1 cellular context compared by ENCODE assay signal in the genomic region with DNA sequence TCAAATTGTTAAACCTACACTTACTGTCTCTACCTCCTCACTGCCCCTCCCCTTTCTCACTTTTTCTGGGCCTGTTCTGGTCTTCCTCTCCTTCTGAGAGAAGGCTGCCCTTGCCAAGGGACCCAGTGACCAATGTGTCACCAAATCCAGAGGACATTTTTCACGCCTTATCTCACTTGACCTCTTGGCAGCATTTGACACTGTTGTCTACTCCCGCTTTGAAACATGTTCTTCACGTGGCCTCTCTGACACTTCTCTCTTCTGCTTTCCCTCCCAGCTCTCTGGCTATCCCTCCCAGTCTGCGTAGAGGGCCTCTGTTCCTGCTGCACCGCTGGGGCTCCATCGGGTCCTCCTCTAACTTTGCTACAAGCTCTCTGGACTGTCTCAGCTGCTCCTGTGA.
A peak's percentile ranks its signal among the peaks of the same experiment; 100 is the strongest.
TF ChIP-seq lines count a peak whose summit lies in the region.

No MANE protein-coding gene starts in this region.

TF ChIP-seq in K562, 482 proteins besides CTCF, POLR2A, EP300 and RAD21 (continues in another document):
- TF ChIP-seq ZNF586 (CRISPR knock-in tag; conservative IDR thresholded peaks at IDR 0.05) (no peak), FOXA3 (CRISPR knock-in tag; conservative IDR thresholded peaks at IDR 0.05 in 1 of 2, IDR thresholded peaks at IDR 0.05 in 1 of 2) (no peak), NFE2L1 (tag; IDR thresholded peaks at IDR 0.05; ENCODE audit: borderline replicate concordance, low read depth) (no peak), MEF2D (tag; conservative IDR thresholded peaks at IDR 0.05; ENCODE audit: low read depth) (peak; percentile 57; the same call in 1 of the 2 replicates), RNF2 (IDR thresholded peaks at IDR 0.05) (peak; percentile 77; the same call in 1 of the 2 replicates), TOE1 (IDR thresholded peaks at IDR 0.05; ENCODE audit: borderline replicate concordance) (0 out of 2 replicates have a peak, but pooled peaks have one; percentile 46), TOE1 (CRISPR knock-in tag; IDR thresholded peaks at IDR 0.05; ENCODE audit: borderline replicate concordance, low read depth) (no peak), MYC (IDR thresholded peaks at IDR 0.05; ENCODE audit: low read depth, low read length) (peak; percentile 51), MYC (CRISPR knock-in tag; IDR thresholded peaks at IDR 0.05; ENCODE audit: borderline replicate concordance, low read depth) (no peak), DNMT1 (IDR thresholded peaks at IDR 0.05) (no peak), RBM17 (IDR thresholded peaks at IDR 0.05; ENCODE audit: borderline replicate concordance, low read depth, low read length) (no peak), RB1 (IDR thresholded peaks at IDR 0.05; ENCODE audit: low read depth) (peak; percentile 33; the same call in 1 of the 2 replicates), MYNN (IDR thresholded peaks at IDR 0.05) (no peak), MYNN (CRISPR knock-in tag; IDR thresholded peaks at IDR 0.05) (no peak), ATF1 (CRISPR knock-in tag; IDR thresholded peaks at IDR 0.05) (no peak), ATF1 (tag; IDR thresholded peaks at IDR 0.05) (peak; percentile 23; the same call in 1 of the 2 replicates), CHD1 (IDR thresholded peaks at IDR 0.05; ENCODE audit: low read length) (no peak), NFRKB (IDR thresholded peaks at IDR 0.05; ENCODE audit: low read depth) (no peak), NR2C1 (IDR thresholded peaks at IDR 0.05) (peak; percentile 86), NR2C1 (tag; IDR thresholded peaks at IDR 0.05) (peak; percentile 93), WHSC1 (IDR thresholded peaks at IDR 0.05; ENCODE audit: low read length) (no peak), TAF9B (IDR thresholded peaks at IDR 0.05; ENCODE audit: partially characterized antibody) (no peak), SPI1 (IDR thresholded peaks at IDR 0.05; ENCODE audit: borderline replicate concordance, low read depth, low read length) (peak; percentile 3; the same call in 1 of the 2 replicates), BDP1 (IDR thresholded peaks at IDR 0.05; ENCODE audit: insufficient read depth, insufficient read length) (no peak), ZNF589 (CRISPR knock-in tag; IDR thresholded peaks at IDR 0.05; ENCODE audit: low read depth) (peak; percentile 62; the same call in 1 of the 2 replicates), GABPB1 (CRISPR knock-in tag; IDR thresholded peaks at IDR 0.05) (0 out of 2 replicates have a peak, but pooled peaks have one; percentile 24), RAD51 (IDR thresholded peaks at IDR 0.05; ENCODE audit: borderline replicate concordance, low read depth) (0 out of 2 replicates have a peak, but pooled peaks have one; percentile 15), FOXK2 (conservative IDR thresholded peaks at IDR 0.05 in 1 of 2, IDR thresholded peaks at IDR 0.05 in 1 of 2; ENCODE audit: low read depth in 2 of 2) (peak; percentile 66 to 74; a peak in 3 of 4 replicates), DMBX1 (CRISPR knock-in tag; IDR thresholded peaks at IDR 0.05; ENCODE audit: borderline replicate concordance) (peak; percentile 57; the same call in 1 of the 2 replicates)
- TF ChIP-seq, protein P1, sequence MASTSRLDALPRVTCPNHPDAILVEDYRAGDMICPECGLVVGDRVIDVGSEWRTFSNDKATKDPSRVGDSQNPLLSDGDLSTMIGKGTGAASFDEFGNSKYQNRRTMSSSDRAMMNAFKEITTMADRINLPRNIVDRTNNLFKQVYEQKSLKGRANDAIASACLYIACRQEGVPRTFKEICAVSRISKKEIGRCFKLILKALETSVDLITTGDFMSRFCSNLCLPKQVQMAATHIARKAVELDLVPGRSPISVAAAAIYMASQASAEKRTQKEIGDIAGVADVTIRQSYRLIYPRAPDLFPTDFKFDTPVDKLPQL (IDR thresholded peaks at IDR 0.05; ENCODE audit: extremely low read depth, insufficient read length) = no peak
- TF ChIP-seq, protein P2, sequence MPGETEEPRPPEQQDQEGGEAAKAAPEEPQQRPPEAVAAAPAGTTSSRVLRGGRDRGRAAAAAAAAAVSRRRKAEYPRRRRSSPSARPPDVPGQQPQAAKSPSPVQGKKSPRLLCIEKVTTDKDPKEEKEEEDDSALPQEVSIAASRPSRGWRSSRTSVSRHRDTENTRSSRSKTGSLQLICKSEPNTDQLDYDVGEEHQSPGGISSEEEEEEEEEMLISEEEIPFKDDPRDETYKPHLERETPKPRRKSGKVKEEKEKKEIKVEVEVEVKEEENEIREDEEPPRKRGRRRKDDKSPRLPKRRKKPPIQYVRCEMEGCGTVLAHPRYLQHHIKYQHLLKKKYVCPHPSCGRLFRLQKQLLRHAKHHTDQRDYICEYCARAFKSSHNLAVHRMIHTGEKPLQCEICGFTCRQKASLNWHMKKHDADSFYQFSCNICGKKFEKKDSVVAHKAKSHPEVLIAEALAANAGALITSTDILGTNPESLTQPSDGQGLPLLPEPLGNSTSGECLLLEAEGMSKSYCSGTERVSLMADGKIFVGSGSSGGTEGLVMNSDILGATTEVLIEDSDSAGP (CRISPR knock-in tag; IDR thresholded peaks at IDR 0.05) = no peak
- TF ChIP-seq, protein P3, sequence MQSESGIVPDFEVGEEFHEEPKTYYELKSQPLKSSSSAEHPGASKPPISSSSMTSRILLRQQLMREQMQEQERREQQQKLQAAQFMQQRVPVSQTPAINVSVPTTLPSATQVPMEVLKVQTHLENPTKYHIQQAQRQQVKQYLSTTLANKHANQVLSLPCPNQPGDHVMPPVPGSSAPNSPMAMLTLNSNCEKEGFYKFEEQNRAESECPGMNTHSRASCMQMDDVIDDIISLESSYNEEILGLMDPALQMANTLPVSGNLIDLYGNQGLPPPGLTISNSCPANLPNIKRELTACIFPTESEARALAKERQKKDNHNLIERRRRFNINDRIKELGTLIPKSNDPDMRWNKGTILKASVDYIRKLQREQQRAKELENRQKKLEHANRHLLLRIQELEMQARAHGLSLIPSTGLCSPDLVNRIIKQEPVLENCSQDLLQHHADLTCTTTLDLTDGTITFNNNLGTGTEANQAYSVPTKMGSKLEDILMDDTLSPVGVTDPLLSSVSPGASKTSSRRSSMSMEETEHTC (IDR thresholded peaks at IDR 0.05) = no peak
- TF ChIP-seq, protein P4, sequence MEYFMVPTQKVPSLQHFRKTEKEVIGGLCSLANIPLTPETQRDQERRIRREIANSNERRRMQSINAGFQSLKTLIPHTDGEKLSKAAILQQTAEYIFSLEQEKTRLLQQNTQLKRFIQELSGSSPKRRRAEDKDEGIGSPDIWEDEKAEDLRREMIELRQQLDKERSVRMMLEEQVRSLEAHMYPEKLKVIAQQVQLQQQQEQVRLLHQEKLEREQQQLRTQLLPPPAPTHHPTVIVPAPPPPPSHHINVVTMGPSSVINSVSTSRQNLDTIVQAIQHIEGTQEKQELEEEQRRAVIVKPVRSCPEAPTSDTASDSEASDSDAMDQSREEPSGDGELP (CRISPR knock-in tag; IDR thresholded peaks at IDR 0.05; ENCODE audit: borderline replicate concordance) = peak; percentile 38; the same call in 1 of the 2 replicates
- TF ChIP-seq, protein P5, sequence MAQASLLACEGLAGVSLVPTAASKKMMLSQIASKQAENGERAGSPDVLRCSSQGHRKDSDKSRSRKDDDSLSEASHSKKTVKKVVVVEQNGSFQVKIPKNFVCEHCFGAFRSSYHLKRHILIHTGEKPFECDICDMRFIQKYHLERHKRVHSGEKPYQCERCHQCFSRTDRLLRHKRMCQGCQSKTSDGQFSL (CRISPR knock-in tag; IDR thresholded peaks at IDR 0.05) = no peak
- TF ChIP-seq, protein P5 (tag; IDR thresholded peaks at IDR 0.05) = no peak
- TF ChIP-seq, protein P6, sequence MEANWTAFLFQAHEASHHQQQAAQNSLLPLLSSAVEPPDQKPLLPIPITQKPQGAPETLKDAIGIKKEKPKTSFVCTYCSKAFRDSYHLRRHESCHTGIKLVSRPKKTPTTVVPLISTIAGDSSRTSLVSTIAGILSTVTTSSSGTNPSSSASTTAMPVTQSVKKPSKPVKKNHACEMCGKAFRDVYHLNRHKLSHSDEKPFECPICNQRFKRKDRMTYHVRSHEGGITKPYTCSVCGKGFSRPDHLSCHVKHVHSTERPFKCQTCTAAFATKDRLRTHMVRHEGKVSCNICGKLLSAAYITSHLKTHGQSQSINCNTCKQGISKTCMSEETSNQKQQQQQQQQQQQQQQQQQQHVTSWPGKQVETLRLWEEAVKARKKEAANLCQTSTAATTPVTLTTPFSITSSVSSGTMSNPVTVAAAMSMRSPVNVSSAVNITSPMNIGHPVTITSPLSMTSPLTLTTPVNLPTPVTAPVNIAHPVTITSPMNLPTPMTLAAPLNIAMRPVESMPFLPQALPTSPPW (CRISPR knock-in tag; IDR thresholded peaks at IDR 0.05) = peak; percentile 33; the same call in 1 of the 2 replicates
- TF ChIP-seq, protein P7, sequence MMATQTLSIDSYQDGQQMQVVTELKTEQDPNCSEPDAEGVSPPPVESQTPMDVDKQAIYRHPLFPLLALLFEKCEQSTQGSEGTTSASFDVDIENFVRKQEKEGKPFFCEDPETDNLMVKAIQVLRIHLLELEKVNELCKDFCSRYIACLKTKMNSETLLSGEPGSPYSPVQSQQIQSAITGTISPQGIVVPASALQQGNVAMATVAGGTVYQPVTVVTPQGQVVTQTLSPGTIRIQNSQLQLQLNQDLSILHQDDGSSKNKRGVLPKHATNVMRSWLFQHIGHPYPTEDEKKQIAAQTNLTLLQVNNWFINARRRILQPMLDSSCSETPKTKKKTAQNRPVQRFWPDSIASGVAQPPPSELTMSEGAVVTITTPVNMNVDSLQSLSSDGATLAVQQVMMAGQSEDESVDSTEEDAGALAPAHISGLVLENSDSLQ (IDR thresholded peaks at IDR 0.05) = peak; percentile 69
- TF ChIP-seq, protein P8, sequence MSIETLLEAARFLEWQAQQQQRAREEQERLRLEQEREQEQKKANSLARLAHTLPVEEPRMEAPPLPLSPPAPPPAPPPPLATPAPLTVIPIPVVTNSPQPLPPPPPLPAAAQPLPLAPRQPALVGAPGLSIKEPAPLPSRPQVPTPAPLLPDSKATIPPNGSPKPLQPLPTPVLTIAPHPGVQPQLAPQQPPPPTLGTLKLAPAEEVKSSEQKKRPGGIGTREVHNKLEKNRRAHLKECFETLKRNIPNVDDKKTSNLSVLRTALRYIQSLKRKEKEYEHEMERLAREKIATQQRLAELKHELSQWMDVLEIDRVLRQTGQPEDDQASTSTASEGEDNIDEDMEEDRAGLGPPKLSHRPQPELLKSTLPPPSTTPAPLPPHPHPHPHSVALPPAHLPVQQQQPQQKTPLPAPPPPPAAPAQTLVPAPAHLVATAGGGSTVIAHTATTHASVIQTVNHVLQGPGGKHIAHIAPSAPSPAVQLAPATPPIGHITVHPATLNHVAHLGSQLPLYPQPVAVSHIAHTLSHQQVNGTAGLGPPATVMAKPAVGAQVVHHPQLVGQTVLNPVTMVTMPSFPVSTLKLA (conservative IDR thresholded peaks at IDR 0.05) = peak in 1 of 2 experiments; percentile 82; a peak in 3 of 4 replicates
- TF ChIP-seq, protein P9, sequence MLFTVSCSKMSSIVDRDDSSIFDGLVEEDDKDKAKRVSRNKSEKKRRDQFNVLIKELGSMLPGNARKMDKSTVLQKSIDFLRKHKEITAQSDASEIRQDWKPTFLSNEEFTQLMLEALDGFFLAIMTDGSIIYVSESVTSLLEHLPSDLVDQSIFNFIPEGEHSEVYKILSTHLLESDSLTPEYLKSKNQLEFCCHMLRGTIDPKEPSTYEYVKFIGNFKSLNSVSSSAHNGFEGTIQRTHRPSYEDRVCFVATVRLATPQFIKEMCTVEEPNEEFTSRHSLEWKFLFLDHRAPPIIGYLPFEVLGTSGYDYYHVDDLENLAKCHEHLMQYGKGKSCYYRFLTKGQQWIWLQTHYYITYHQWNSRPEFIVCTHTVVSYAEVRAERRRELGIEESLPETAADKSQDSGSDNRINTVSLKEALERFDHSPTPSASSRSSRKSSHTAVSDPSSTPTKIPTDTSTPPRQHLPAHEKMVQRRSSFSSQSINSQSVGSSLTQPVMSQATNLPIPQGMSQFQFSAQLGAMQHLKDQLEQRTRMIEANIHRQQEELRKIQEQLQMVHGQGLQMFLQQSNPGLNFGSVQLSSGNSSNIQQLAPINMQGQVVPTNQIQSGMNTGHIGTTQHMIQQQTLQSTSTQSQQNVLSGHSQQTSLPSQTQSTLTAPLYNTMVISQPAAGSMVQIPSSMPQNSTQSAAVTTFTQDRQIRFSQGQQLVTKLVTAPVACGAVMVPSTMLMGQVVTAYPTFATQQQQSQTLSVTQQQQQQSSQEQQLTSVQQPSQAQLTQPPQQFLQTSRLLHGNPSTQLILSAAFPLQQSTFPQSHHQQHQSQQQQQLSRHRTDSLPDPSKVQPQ (CRISPR knock-in tag; IDR thresholded peaks at IDR 0.05; ENCODE audit: borderline replicate concordance) = no peak
- TF ChIP-seq, protein P10, sequence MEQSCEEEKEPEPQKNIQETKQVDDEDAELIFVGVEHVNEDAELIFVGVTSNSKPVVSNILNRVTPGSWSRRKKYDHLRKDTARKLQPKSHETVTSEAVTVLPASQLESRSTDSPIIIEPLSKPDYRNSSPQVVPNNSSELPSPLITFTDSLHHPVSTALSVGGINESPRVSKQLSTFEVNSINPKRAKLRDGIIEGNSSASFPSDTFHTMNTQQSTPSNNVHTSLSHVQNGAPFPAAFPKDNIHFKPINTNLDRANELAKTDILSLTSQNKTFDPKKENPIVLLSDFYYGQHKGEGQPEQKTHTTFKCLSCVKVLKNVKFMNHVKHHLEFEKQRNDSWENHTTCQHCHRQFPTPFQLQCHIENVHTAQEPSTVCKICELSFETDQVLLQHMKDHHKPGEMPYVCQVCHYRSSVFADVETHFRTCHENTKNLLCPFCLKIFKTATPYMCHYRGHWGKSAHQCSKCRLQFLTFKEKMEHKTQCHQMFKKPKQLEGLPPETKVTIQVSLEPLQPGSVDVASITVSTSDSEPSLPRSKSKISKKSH (CRISPR knock-in tag; IDR thresholded peaks at IDR 0.05) = no peak
